In the genomic region with DNA sequence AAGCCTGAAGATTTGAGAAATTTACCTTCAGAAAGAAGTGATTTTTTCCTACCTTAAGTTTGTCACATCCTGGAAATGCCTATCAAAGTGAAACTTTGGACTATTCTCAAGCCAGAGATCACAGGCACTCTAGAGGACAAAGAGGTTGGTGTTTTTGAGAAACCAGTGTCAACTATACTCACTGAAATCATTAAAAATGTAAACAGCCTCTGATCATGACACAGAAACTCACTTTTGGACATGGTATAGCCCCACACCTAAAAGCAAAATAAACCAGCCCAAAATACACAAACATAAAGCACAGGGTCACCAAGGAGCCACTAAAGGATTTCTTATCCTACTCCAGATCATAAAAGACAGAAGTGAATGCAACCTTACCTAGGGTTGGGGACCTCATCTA, we compare ENCODE assay signal across 1 cellular context.
TF ChIP-seq lines count a peak whose summit lies in the region.

No MANE protein-coding gene starts in this region.

TF ChIP-seq in HepG2, 621 proteins besides CTCF, POLR2A, EP300 and RAD21 (continued from another document and continues in another):
- TF ChIP-seq HNRNPK (IDR thresholded peaks at IDR 0.05; ENCODE audit: low read depth, low read length, poor library complexity, severe bottlenecking) (no peak), MZF1 (CRISPR knock-in tag; IDR thresholded peaks at IDR 0.05; ENCODE audit: borderline replicate concordance) (no peak), HNF4A (CRISPR knock-in tag; IDR thresholded peaks at IDR 0.05) (peak; percentile 82), ZNF326 (CRISPR knock-in tag; IDR thresholded peaks at IDR 0.05; ENCODE audit: borderline replicate concordance) (no peak), SMAD3 (CRISPR knock-in tag; IDR thresholded peaks at IDR 0.05) (0 out of 2 replicates have a peak, but pooled peaks have one; percentile 45), CHD4 (IDR thresholded peaks at IDR 0.05; ENCODE audit: borderline replicate concordance, low read length) (peak; percentile 77; the same call in 1 of the 2 replicates), RFX1 (IDR thresholded peaks at IDR 0.05) (no peak), ZNF160 (CRISPR knock-in tag; IDR thresholded peaks at IDR 0.05) (no peak), RFX5 (IDR thresholded peaks at IDR 0.05; ENCODE audit: low read depth, low read length) (no peak), ZNF354B (CRISPR knock-in tag; IDR thresholded peaks at IDR 0.05) (no peak), ZNF432 (CRISPR knock-in tag; IDR thresholded peaks at IDR 0.05; ENCODE audit: borderline replicate concordance) (no peak), ZNF766 (CRISPR knock-in tag; IDR thresholded peaks at IDR 0.05; ENCODE audit: borderline replicate concordance) (no peak), SETDB1 (CRISPR knock-in tag; IDR thresholded peaks at IDR 0.05; ENCODE audit: borderline replicate concordance) (no peak), HMG20B (CRISPR knock-in tag; conservative IDR thresholded peaks at IDR 0.05) (no peak), ZNF558 (CRISPR knock-in tag; IDR thresholded peaks at IDR 0.05; ENCODE audit: borderline replicate concordance) (no peak), ZFP36L1 (CRISPR knock-in tag; IDR thresholded peaks at IDR 0.05) (no peak), ZNF605 (CRISPR knock-in tag; IDR thresholded peaks at IDR 0.05) (no peak), DPF2 (CRISPR knock-in tag; IDR thresholded peaks at IDR 0.05; ENCODE audit: borderline replicate concordance, low read depth) (peak; percentile 74; the same call in 1 of the 2 replicates), ZNF747 (CRISPR knock-in tag; IDR thresholded peaks at IDR 0.05; ENCODE audit: borderline replicate concordance) (peak; percentile 40; the same call in 1 of the 2 replicates), MAF1 (CRISPR knock-in tag; IDR thresholded peaks at IDR 0.05; ENCODE audit: borderline replicate concordance) (no peak), ZFP62 (CRISPR knock-in tag; IDR thresholded peaks at IDR 0.05) (no peak), RELA (CRISPR knock-in tag; IDR thresholded peaks at IDR 0.05) (no peak), RARA (CRISPR knock-in tag; IDR thresholded peaks at IDR 0.05) (peak; percentile 84), ASH2L (IDR thresholded peaks at IDR 0.05; ENCODE audit: insufficient read length, low read depth, low read length) (peak; percentile 42), ZNF672 (CRISPR knock-in tag; IDR thresholded peaks at IDR 0.05) (no peak), MATR3 (CRISPR knock-in tag; IDR thresholded peaks at IDR 0.05) (no peak), CHD2 (IDR thresholded peaks at IDR 0.05; ENCODE audit: low read depth, low read length) (no peak), ZNF563 (CRISPR knock-in tag; IDR thresholded peaks at IDR 0.05) (no peak), GABPA (IDR thresholded peaks at IDR 0.05; ENCODE audit: low read depth, low read length) (no peak), GABPA (CRISPR knock-in tag; IDR thresholded peaks at IDR 0.05; ENCODE audit: low read depth) (no peak), ZBTB7B (CRISPR knock-in tag; IDR thresholded peaks at IDR 0.05) (no peak), MBD4 (IDR thresholded peaks at IDR 0.05; ENCODE audit: borderline replicate concordance, low read length) (no peak; the same call in 1 of the 2 replicates), IRX3 (CRISPR knock-in tag; IDR thresholded peaks at IDR 0.05; ENCODE audit: borderline replicate concordance, low read depth) (no peak), ZNF468 (CRISPR knock-in tag; IDR thresholded peaks at IDR 0.05) (no peak), SALL2 (CRISPR knock-in tag; IDR thresholded peaks at IDR 0.05) (no peak), NR2F1 (CRISPR knock-in tag; IDR thresholded peaks at IDR 0.05) (0 out of 4 replicates have a peak, but pooled peaks of 1 of the 2 experiments have one; percentile 19), FOXJ3 (CRISPR knock-in tag; IDR thresholded peaks at IDR 0.05; ENCODE audit: borderline replicate concordance) (peak; percentile 54; the same call in 1 of the 2 replicates)
- TF ChIP-seq, protein P1, sequence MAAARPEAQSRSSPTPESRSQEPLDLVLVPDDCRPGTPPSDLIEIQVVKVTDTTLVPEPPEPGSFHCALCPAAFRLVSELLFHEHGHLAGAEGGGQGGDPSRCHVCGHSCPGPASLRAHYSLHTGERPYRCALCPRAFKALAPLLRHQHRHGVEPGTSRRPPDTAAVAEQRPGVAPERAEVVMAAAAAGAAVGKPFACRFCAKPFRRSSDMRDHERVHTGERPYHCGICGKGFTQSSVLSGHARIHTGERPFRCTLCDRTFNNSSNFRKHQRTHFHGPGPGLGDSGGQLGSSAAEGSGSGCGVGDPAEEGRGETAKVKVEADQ (CRISPR knock-in tag; IDR thresholded peaks at IDR 0.05; ENCODE audit: borderline replicate concordance): no peak
- TF ChIP-seq, protein P2, sequence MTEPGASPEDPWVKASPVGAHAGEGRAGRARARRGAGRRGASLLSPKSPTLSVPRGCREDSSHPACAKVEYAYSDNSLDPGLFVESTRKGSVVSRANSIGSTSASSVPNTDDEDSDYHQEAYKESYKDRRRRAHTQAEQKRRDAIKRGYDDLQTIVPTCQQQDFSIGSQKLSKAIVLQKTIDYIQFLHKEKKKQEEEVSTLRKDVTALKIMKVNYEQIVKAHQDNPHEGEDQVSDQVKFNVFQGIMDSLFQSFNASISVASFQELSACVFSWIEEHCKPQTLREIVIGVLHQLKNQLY (CRISPR knock-in tag; IDR thresholded peaks at IDR 0.05): peak; percentile 43; the same call in 1 of the 2 replicates
- TF ChIP-seq, protein P3, sequence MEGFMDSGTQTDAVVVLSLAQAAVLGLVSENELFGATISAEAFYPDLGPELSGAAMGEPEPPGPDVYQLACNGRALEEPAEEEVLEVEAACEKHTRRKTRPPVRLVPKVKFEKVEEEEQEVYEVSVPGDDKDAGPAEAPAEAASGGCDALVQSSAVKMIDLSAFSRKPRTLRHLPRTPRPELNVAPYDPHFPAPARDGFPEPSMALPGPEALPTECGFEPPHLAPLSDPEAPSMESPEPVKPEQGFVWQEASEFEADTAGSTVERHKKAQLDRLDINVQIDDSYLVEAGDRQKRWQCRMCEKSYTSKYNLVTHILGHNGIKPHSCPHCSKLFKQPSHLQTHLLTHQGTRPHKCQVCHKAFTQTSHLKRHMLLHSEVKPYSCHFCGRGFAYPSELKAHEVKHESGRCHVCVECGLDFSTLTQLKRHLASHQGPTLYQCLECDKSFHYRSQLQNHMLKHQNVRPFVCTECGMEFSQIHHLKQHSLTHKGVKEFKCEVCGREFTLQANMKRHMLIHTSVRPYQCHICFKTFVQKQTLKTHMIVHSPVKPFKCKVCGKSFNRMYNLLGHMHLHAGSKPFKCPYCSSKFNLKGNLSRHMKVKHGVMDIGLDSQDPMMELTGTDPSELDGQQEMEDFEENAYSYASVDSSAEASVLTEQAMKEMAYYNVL (CRISPR knock-in tag; IDR thresholded peaks at IDR 0.05; ENCODE audit: borderline replicate concordance): no peak; the same call in 1 of the 2 replicates
- TF ChIP-seq, protein P4, sequence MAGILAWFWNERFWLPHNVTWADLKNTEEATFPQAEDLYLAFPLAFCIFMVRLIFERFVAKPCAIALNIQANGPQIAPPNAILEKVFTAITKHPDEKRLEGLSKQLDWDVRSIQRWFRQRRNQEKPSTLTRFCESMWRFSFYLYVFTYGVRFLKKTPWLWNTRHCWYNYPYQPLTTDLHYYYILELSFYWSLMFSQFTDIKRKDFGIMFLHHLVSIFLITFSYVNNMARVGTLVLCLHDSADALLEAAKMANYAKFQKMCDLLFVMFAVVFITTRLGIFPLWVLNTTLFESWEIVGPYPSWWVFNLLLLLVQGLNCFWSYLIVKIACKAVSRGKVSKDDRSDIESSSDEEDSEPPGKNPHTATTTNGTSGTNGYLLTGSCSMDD (CRISPR knock-in tag; IDR thresholded peaks at IDR 0.05): no peak
- TF ChIP-seq, protein P5, sequence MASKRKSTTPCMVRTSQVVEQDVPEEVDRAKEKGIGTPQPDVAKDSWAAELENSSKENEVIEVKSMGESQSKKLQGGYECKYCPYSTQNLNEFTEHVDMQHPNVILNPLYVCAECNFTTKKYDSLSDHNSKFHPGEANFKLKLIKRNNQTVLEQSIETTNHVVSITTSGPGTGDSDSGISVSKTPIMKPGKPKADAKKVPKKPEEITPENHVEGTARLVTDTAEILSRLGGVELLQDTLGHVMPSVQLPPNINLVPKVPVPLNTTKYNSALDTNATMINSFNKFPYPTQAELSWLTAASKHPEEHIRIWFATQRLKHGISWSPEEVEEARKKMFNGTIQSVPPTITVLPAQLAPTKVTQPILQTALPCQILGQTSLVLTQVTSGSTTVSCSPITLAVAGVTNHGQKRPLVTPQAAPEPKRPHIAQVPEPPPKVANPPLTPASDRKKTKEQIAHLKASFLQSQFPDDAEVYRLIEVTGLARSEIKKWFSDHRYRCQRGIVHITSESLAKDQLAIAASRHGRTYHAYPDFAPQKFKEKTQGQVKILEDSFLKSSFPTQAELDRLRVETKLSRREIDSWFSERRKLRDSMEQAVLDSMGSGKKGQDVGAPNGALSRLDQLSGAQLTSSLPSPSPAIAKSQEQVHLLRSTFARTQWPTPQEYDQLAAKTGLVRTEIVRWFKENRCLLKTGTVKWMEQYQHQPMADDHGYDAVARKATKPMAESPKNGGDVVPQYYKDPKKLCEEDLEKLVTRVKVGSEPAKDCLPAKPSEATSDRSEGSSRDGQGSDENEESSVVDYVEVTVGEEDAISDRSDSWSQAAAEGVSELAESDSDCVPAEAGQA (IDR thresholded peaks at IDR 0.05; ENCODE audit: low read depth): no peak
- TF ChIP-seq, protein P5 (CRISPR knock-in tag; IDR thresholded peaks at IDR 0.05; ENCODE audit: borderline replicate concordance): no peak
- TF ChIP-seq, protein P6, sequence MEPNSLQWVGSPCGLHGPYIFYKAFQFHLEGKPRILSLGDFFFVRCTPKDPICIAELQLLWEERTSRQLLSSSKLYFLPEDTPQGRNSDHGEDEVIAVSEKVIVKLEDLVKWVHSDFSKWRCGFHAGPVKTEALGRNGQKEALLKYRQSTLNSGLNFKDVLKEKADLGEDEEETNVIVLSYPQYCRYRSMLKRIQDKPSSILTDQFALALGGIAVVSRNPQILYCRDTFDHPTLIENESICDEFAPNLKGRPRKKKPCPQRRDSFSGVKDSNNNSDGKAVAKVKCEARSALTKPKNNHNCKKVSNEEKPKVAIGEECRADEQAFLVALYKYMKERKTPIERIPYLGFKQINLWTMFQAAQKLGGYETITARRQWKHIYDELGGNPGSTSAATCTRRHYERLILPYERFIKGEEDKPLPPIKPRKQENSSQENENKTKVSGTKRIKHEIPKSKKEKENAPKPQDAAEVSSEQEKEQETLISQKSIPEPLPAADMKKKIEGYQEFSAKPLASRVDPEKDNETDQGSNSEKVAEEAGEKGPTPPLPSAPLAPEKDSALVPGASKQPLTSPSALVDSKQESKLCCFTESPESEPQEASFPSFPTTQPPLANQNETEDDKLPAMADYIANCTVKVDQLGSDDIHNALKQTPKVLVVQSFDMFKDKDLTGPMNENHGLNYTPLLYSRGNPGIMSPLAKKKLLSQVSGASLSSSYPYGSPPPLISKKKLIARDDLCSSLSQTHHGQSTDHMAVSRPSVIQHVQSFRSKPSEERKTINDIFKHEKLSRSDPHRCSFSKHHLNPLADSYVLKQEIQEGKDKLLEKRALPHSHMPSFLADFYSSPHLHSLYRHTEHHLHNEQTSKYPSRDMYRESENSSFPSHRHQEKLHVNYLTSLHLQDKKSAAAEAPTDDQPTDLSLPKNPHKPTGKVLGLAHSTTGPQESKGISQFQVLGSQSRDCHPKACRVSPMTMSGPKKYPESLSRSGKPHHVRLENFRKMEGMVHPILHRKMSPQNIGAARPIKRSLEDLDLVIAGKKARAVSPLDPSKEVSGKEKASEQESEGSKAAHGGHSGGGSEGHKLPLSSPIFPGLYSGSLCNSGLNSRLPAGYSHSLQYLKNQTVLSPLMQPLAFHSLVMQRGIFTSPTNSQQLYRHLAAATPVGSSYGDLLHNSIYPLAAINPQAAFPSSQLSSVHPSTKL (CRISPR knock-in tag; IDR thresholded peaks at IDR 0.05): peak; percentile 85
- TF ChIP-seq, protein P7, sequence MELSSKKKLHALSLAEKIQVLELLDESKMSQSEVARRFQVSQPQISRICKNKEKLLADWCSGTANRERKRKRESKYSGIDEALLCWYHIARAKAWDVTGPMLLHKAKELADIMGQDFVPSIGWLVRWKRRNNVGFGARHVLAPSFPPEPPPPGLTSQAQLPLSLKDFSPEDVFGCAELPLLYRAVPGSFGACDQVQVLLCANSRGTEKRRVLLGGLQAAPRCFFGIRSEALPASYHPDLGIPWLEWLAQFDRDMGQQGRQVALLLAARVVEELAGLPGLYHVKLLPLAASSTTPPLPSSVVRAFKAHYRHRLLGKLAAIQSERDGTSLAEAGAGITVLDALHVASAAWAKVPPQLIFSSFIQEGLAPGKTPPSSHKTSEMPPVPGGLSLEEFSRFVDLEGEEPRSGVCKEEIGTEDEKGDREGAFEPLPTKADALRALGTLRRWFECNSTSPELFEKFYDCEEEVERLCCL (CRISPR knock-in tag; IDR thresholded peaks at IDR 0.05; ENCODE audit: borderline replicate concordance): no peak
- TF ChIP-seq, protein P8, sequence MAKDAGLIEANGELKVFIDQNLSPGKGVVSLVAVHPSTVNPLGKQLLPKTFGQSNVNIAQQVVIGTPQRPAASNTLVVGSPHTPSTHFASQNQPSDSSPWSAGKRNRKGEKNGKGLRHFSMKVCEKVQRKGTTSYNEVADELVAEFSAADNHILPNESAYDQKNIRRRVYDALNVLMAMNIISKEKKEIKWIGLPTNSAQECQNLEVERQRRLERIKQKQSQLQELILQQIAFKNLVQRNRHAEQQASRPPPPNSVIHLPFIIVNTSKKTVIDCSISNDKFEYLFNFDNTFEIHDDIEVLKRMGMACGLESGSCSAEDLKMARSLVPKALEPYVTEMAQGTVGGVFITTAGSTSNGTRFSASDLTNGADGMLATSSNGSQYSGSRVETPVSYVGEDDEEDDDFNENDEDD (CRISPR knock-in tag; IDR thresholded peaks at IDR 0.05; ENCODE audit: borderline replicate concordance): no peak
- TF ChIP-seq, protein P9, sequence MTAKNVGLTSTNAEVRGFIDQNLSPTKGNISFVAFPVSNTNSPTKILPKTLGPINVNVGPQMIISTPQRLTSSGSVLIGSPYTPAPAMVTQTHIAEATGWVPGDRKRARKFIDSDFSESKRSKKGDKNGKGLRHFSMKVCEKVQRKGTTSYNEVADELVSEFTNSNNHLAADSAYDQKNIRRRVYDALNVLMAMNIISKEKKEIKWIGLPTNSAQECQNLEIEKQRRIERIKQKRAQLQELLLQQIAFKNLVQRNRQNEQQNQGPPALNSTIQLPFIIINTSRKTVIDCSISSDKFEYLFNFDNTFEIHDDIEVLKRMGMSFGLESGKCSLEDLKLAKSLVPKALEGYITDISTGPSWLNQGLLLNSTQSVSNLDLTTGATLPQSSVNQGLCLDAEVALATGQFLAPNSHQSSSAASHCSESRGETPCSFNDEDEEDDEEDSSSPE (CRISPR knock-in tag; IDR thresholded peaks at IDR 0.05): no peak
